ENCODE assay signal across 25 cellular contexts in the genomic region with DNA sequence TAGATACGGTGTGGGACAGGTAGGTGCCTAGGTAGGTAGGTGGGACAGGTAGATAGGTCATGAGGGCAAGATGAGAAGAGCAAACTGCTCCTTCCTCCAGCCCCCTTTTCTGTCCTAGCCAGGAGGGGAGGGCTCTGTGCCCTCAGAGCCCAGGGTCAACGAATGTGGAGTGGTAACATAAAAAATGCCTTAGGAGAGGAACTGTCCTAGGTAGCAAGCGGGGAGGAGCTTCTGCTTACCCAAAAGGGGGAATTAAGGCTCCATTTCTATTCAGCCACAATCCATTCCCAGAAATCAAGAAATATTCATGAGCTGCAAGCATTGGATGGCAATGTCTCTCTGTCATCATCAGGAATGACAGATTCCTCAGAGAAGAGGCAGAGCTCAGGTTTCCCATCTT.
"Had no signal": no experiment of that assay in that cellular context is flagged by ENCODE, and none has a peak within 500 bp of the region (broad histone marks: within the 10 kb centered on the region; RNA-seq: fewer than 3 reads in every experiment).

No MANE protein-coding gene starts in this region.

- H3K27me3 ChIP-seq: breast epithelium had no signal

- H3K9me3 Mint-ChIP-seq: activated B cell treated with CpG ODN at 0.5 μM for 24 hours; activated naive CD4-positive, alpha-beta T cell treated with anti-CD3 and anti-CD28 coated beads, Interleukin-2, amount 50 U/mL, for 72 hours; activated T-helper 2 cell treated with anti-CD3 and anti-CD28 coated beads, Interferon-gamma antibody, Interleukin-2, Interleukin-4, amounts not matched to agents 10 μg/mL and 5 μg/mL and 100 μg/mL, durations not matched to agents 14 hours and 24 hours and 36 hours; central memory CD8-positive, alpha-beta T cell; dendritic cell treated with granulocyte-macrophage colony-stimulating factor and Interleukin-4, amounts not matched to agents 40 ng/mL and 50 ng/mL, for 4 days; endodermal cell; nephron had no signal

- H3K36me3 Mint-ChIP-seq: activated CD8-positive, alpha-beta memory T cell treated with anti-CD3 and anti-CD28 coated beads, Interleukin-2, amount 10 ng/mL, durations not matched to agents 7 days and 5 days; activated naive CD4-positive, alpha-beta T cell treated with anti-CD3 and anti-CD28 coated beads, Interleukin-2, amount 50 U/mL, for 72 hours had no signal

- H3K9me3 ChIP-seq: breast epithelium, heart left ventricle, left lung, lower lobe of right lung, pancreas, psoas muscle, suprapubic skin, tibial artery, upper lobe of right lung had no signal

- H3K4me1 Mint-ChIP-seq: activated B cell treated with CpG ODN at 0.5 μM for 24 hours; activated CD8-positive, alpha-beta memory T cell treated with anti-CD3 and anti-CD28 coated beads, Interleukin-2, amount 10 ng/mL, durations not matched to agents 7 days and 5 days had no signal

- H3K27ac Mint-ChIP-seq: activated B cell treated with CpG ODN at 0.5 μM for 24 hours; activated CD8-positive, alpha-beta memory T cell treated with anti-CD3 and anti-CD28 coated beads, Interleukin-2, amount 10 ng/mL, durations not matched to agents 7 days and 5 days; activated CD8-positive, alpha-beta T cell treated with anti-CD3 and anti-CD28 coated beads, Interleukin-2, amount 10 ng/mL, durations not matched to agents 7 days and 5 days; activated naive CD4-positive, alpha-beta T cell treated with anti-CD3 and anti-CD28 coated beads, Interleukin-2, amount 50 U/mL, for 72 hours; activated T-helper 2 cell treated with anti-CD3 and anti-CD28 coated beads, Interferon-gamma antibody, Interleukin-2, Interleukin-4, amounts not matched to agents 10 μg/mL and 5 μg/mL and 100 μg/mL, durations not matched to agents 14 hours and 24 hours and 36 hours; dendritic cell treated with granulocyte-macrophage colony-stimulating factor and Interleukin-4, amounts not matched to agents 40 ng/mL and 50 ng/mL, for 4 days; endodermal cell had no signal

- H3K4me3 ChIP-seq: breast epithelium, heart left ventricle, left lung, lower lobe of right lung, pancreas, psoas muscle, suprapubic skin, tibial artery, upper lobe of right lung had no signal

- ATAC-seq: activated CD8-positive, alpha-beta memory T cell treated with anti-CD3 and anti-CD28 coated beads, Interleukin-2, amount 10 ng/mL, durations not matched to agents 7 days and 5 days; activated CD8-positive, alpha-beta T cell treated with anti-CD3 and anti-CD28 coated beads, Interleukin-2, amount 10 ng/mL, durations not matched to agents 7 days and 5 days; activated naive CD4-positive, alpha-beta T cell treated with anti-CD3 and anti-CD28 coated beads, Interleukin-2, amount 50 U/mL, for 72 hours; heart left ventricle; left lung; lower lobe of right lung; pancreas; psoas muscle; upper lobe of right lung had no signal

- DNase-seq: activated B cell treated with CpG ODN at 0.5 μM for 24 hours; activated CD8-positive, alpha-beta memory T cell treated with anti-CD3 and anti-CD28 coated beads, Interleukin-2, amount 10 ng/mL, durations not matched to agents 7 days and 5 days; activated CD8-positive, alpha-beta T cell treated with anti-CD3 and anti-CD28 coated beads, Interleukin-2, amount 10 ng/mL, durations not matched to agents 7 days and 5 days; activated naive CD4-positive, alpha-beta T cell; activated T-cell treated with anti-CD3 and anti-CD28 coated beads, Interleukin-2, amount 50 U/mL, for 48 hours; endodermal cell; heart left ventricle; hypothalamus; left lung; lower lobe of right lung; mesenchymal stem cell; pancreas; psoas muscle; stimulated activated naive CD4-positive, alpha-beta T cell; T-helper 2 cell; tibial artery; upper lobe of right lung had no signal

- H3K36me3 ChIP-seq: breast epithelium, heart left ventricle, left lung, lower lobe of right lung, pancreas, suprapubic skin, tibial artery, upper lobe of right lung had no signal

- H3K4me1 ChIP-seq: breast epithelium, foreskin keratinocyte, left lung, lower lobe of right lung, pancreas, psoas muscle, tibial artery, upper lobe of right lung had no signal

- H3K27ac ChIP-seq: foreskin keratinocyte, heart left ventricle, left lung, lower lobe of right lung, pancreas, psoas muscle, suprapubic skin, tibial artery, upper lobe of right lung had no signal

- H3K4me3 Mint-ChIP-seq: activated B cell treated with CpG ODN at 0.5 μM for 24 hours; activated CD8-positive, alpha-beta memory T cell treated with anti-CD3 and anti-CD28 coated beads, Interleukin-2, amount 10 ng/mL, durations not matched to agents 7 days and 5 days; activated CD8-positive, alpha-beta T cell treated with anti-CD3 and anti-CD28 coated beads, Interleukin-2, amount 10 ng/mL, durations not matched to agents 7 days and 5 days; central memory CD8-positive, alpha-beta T cell; dendritic cell treated with granulocyte-macrophage colony-stimulating factor and Interleukin-4, amounts not matched to agents 40 ng/mL and 50 ng/mL, for 4 days; endodermal cell; nephron had no signal
